8 cellular contexts compared by ENCODE assay signal in genomic region chr11:43680521-43681505, GRCh38. TPM values are rescaled to one million over a fixed set of nuclear protein-coding genes. Genes with fewer than 3 reads are reported as not detected.
DNase-seq lines count a peak whose midpoint lies in the region; ATAC-seq, FAIRE-seq and TF ChIP-seq lines count a peak whose summit lies in the region.

HSD17B12 (plus strand) TSS chr11:43680738; CDS start chr11:43680828, 90 bp downstream.

- peaks cover 16% of the 10 kb centered on the region for H3K9me3 Mint-ChIP-seq in T-helper 2 cell treated with Interferon-gamma antibody and Interleukin-4, amounts not matched to agents 5 μg/mL and 100 μg/mL, for 36 hours

- peaks cover 39% of the 10 kb centered on the region for H3K4me1 Mint-ChIP-seq in T-helper 2 cell treated with Interferon-gamma antibody and Interleukin-4, amounts not matched to agents 5 μg/mL and 100 μg/mL, for 36 hours (ENCODE audit: low read depth)

- WGBS in psoas muscle, 3 donors, result 0 to 1% (median 0%) methylated on average over 59 to 64 of the region's 64 CpGs

- H3K4me3 Mint-ChIP-seq in T-helper 2 cell treated with Interferon-gamma antibody and Interleukin-4, amounts not matched to agents 5 μg/mL and 100 μg/mL, for 36 hours, result peak within 1 kb of the TSS; percentile 98

- no peaks in the 10 kb centered on the region for H3K9me3 ChIP-seq in ascending aorta
- H3K9me3 ChIP-seq in right atrium auricular region, result no peaks in the 10 kb centered on the region
- H3K9me3 ChIP-seq in psoas muscle, result peaks cover 3% of the 10 kb centered on the region

- peak within 1 kb of the TSS; percentile 99 for H3K27ac Mint-ChIP-seq in T-helper 2 cell treated with Interferon-gamma antibody and Interleukin-4, amounts not matched to agents 5 μg/mL and 100 μg/mL, for 36 hours

- DNase-seq in NCI-H1930 (lab: John Stamatoyannopoulos, UW), result peak; percentile 98 to 99
- peak; percentile 99 for DNase-seq in T-helper 2 cell treated with Interferon-gamma antibody and Interleukin-4, amounts not matched to agents 5 μg/mL and 100 μg/mL, for 36 hours (ENCODE audit: low spot score)
- DNase-seq in ascending aorta (ENCODE audit: low spot score in 2 of 2), result peak; percentile 98 to 99
- DNase-seq in right atrium auricular region (ENCODE audit: low spot score), result peak; percentile 99
- peak; percentile 99 for DNase-seq in psoas muscle
- peak; percentile 91 for DNase-seq in urothelium cell line (ENCODE audit: low spot score)

- intact Hi-C loops in ascending aorta (cut with DNase I) (loop anchor here (2.0 to 10.0 kb wide), 4 partner anchors 36 to 1184 kb away; no protein-coding TSS in a partner anchor), psoas muscle (cut with DNase I) (loop anchor here (5.0 kb wide), 2 partner anchors 34 to 39 kb away; no protein-coding TSS in a partner anchor)

- H3K27me3 Mint-ChIP-seq in T-helper 2 cell treated with Interferon-gamma antibody and Interleukin-4, amounts not matched to agents 5 μg/mL and 100 μg/mL, for 36 hours (ENCODE audit: low read depth), result peaks cover 7% of the 10 kb centered on the region

- H3K27ac ChIP-seq in ascending aorta (peak within 1 kb of the TSS; percentile 91 to 95), right atrium auricular region (peak within 1 kb of the TSS; percentile 96), psoas muscle (peak within 1 kb of the TSS; percentile 96)

- H3K36me3 Mint-ChIP-seq in T-helper 2 cell treated with Interferon-gamma antibody and Interleukin-4, amounts not matched to agents 5 μg/mL and 100 μg/mL, for 36 hours (ENCODE audit: low read depth), result peaks cover 41% of the 10 kb centered on the region

- H3K4me3 ChIP-seq in ascending aorta (peak within 1 kb of the TSS; percentile 67 to 95), right atrium auricular region (peak within 1 kb of the TSS; percentile 74 to 86), psoas muscle (peak within 1 kb of the TSS; percentile 96)

- ATAC-seq in GM18502 (IDR thresholded peaks at IDR 0.05; ENCODE audit: poor library complexity, unreplicated experiment) (peak; percentile 96), HG02970 (IDR thresholded peaks at IDR 0.05; ENCODE audit: low FRiP score, unreplicated experiment) (peak; percentile 99), psoas muscle (peak; percentile 98 to 99 (median 99))

- H3K36me3 ChIP-seq in ascending aorta, result peaks cover 0 to 13% of the 10 kb centered on the region in 2 donors
- H3K36me3 ChIP-seq in right atrium auricular region, result peaks cover 6% of the 10 kb centered on the region
- H3K36me3 ChIP-seq in psoas muscle (ENCODE audit: insufficient read depth in 1 of 2, low read depth in 1 of 2), result peaks cover 0 to 4% of the 10 kb centered on the region in 2 donors

- FAIRE-seq in urothelium cell line (lab: Jason Lieb, UNC), result peak; percentile 86

- H3K27me3 ChIP-seq in ascending aorta, result no peaks in the 10 kb centered on the region
- no peaks in the 10 kb centered on the region for H3K27me3 ChIP-seq in right atrium auricular region
- H3K27me3 ChIP-seq in psoas muscle (ENCODE audit: insufficient read depth in 3 of 3, low read length in 2 of 3), result no peaks in the 10 kb centered on the region

- H3K4me1 ChIP-seq in ascending aorta (peaks cover 5 to 22% of the 10 kb centered on the region in 2 donors), right atrium auricular region (peaks cover 0 to 39% of the 10 kb centered on the region in 2 donors), psoas muscle (peaks cover 27% of the 10 kb centered on the region)

- no peak for TF ChIP-seq CTCF in ascending aorta (IDR thresholded peaks at IDR 0.05)
- no peak for TF ChIP-seq CTCF in right atrium auricular region (IDR thresholded peaks at IDR 0.05)
- TF ChIP-seq CTCF in psoas muscle (IDR thresholded peaks at IDR 0.05), result no peak

RNA-seq across cellular contexts. Expression of gene HSD17B12, which starts in this region (rescaled TPM):
- total RNA-seq in ascending aorta, result 48.2 TPM
- 100 to 1,000 TPM in 1 of 2 donors, 10 to 100 TPM in 1; 61.4 to 108 TPM for total RNA-seq in right atrium auricular region
- 10 to 100 TPM; 44.9 to 82.0 (median 62.5) TPM for total RNA-seq in psoas muscle
- 10 to 100 TPM; 29.2 to 45.0 (median 29.5) TPM for polyA plus RNA-seq in psoas muscle

Comparison
In these comparisons a context has a peak if more than half of its experiments do, and no peak if none do; other contexts are left out.
1. Peak in every context shown above with its lines: DNase-seq, ATAC-seq, H3K4me3 ChIP-seq and H3K27ac ChIP-seq.